ENCODE assay signal across 41 cellular contexts in the genomic region with DNA sequence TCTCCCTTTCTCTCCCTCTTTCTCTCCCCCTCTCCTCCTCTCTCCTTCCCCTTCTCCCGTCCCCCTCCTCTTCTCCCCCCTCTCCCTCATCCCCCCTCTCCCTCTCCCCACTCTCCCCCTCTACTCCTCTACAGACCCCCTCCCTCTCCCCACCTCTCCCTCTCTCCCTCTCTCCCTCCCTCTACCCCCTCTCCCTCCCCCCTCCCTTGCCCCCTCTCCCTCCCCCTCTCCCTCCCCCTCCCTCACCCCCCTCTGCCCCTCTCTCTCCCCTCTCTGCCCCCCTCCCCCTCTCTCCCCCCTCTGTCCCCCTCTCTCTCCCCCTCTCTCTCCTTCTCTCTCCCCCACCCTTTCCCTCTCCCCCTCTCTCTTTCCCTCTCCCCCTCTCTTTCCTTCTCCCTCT.
"Had no signal": no experiment of that assay in that cellular context is flagged by ENCODE, and none has a peak within 500 bp of the region (broad histone marks: within the 10 kb centered on the region; RNA-seq: fewer than 3 reads in every experiment).

No MANE protein-coding gene starts in this region.

- H3K4me1 ChIP-seq: adrenal gland, ascending aorta, body of pancreas, breast epithelium had no signal

- H3K9me3 Mint-ChIP-seq: activated naive CD4-positive, alpha-beta T cell treated with anti-CD3 and anti-CD28 coated beads for 36 hours; activated naive CD4-positive, alpha-beta T cell treated with anti-CD3 and anti-CD28 coated beads, Interleukin-2, amount 10 ng/mL, durations not matched to agents 7 days and 5 days; activated naive CD4-positive, alpha-beta T cell treated with anti-CD3 and anti-CD28 coated beads, Interleukin-2, amount 50 U/mL, for 24 hours; activated naive CD4-positive, alpha-beta T cell treated with anti-CD3 and anti-CD28 coated beads, Interleukin-2, amount 50 U/mL, for 72 hours; activated naive CD8-positive, alpha-beta T cell treated with anti-CD3 and anti-CD28 coated beads for 36 hours; activated naive CD8-positive, alpha-beta T cell treated with anti-CD3 and anti-CD28 coated beads, Interleukin-2, amount 10 ng/mL, durations not matched to agents 7 days and 5 days; activated naive CD8-positive, alpha-beta T cell treated with anti-CD3 and anti-CD28 coated beads, Interleukin-2, amount 50 U/mL, for 24 hours; activated T-cell treated with anti-CD3 and anti-CD28 coated beads, Interleukin-2, amount 50 U/mL, for 24 hours; activated T-cell treated with anti-CD3 and anti-CD28 coated beads, Interleukin-2, amount 50 U/mL, for 4 hours; activated T-cell treated with anti-CD3 and anti-CD28 coated beads, Interleukin-2, amount 50 U/mL, for 72 hours; activated T-helper 1 cell treated with anti-CD3 and anti-CD28 coated beads, Interleukin-12 subunit alpha, Interleukin-12 subunit beta, Interleukin-2, Interleukin-4 antibody, amounts not matched to agents 30 ng/mL and 10 ng/mL and 1 ng/mL, durations not matched to agents 14 hours and 24 hours and 36 hours; activated T-helper 17 cell treated with anti-CD3 and anti-CD28 coated beads, Interleukin-2, amount 50 U/mL, for 72 hours; activated T-helper 2 cell treated with anti-CD3 and anti-CD28 coated beads, Interferon-gamma antibody, Interleukin-2, Interleukin-4, amounts not matched to agents 10 μg/mL and 5 μg/mL and 100 μg/mL, durations not matched to agents 14 hours and 24 hours and 36 hours; brain; central memory CD8-positive, alpha-beta T cell had no signal

- H3K36me3 ChIP-seq: adrenal gland, ascending aorta, brain microvascular endothelial cell, breast epithelium, cardiac muscle cell had no signal

- H3K9me3 ChIP-seq: adrenal gland, ascending aorta, body of pancreas, breast epithelium had no signal

- H3K4me3 Mint-ChIP-seq: activated naive CD4-positive, alpha-beta T cell treated with anti-CD3 and anti-CD28 coated beads for 36 hours; activated naive CD4-positive, alpha-beta T cell treated with anti-CD3 and anti-CD28 coated beads, Interleukin-2, amount 10 ng/mL, durations not matched to agents 7 days and 5 days; activated naive CD4-positive, alpha-beta T cell treated with anti-CD3 and anti-CD28 coated beads, Interleukin-2, amount 50 U/mL, for 24 hours; activated naive CD8-positive, alpha-beta T cell; activated naive CD8-positive, alpha-beta T cell treated with anti-CD3 and anti-CD28 coated beads for 36 hours; activated naive CD8-positive, alpha-beta T cell treated with anti-CD3 and anti-CD28 coated beads, Interleukin-2, amount 10 ng/mL, durations not matched to agents 7 days and 5 days; activated naive CD8-positive, alpha-beta T cell treated with anti-CD3 and anti-CD28 coated beads, Interleukin-2, amount 50 U/mL, for 24 hours; activated T-cell treated with anti-CD3 and anti-CD28 coated beads, Interleukin-2, amount 50 U/mL, for 24 hours; activated T-cell treated with anti-CD3 and anti-CD28 coated beads, Interleukin-2, amount 50 U/mL, for 4 hours; activated T-cell treated with anti-CD3 and anti-CD28 coated beads, Interleukin-2, amount 50 U/mL, for 72 hours; activated T-helper 1 cell treated with anti-CD3 and anti-CD28 coated beads, Interleukin-12 subunit alpha, Interleukin-12 subunit beta, Interleukin-2, Interleukin-4 antibody, amounts not matched to agents 30 ng/mL and 10 ng/mL and 1 ng/mL, durations not matched to agents 14 hours and 24 hours and 36 hours; activated T-helper 17 cell treated with anti-CD3 and anti-CD28 coated beads, Interleukin-2, amount 50 U/mL, for 72 hours; central memory CD8-positive, alpha-beta T cell had no signal

- ATAC-seq: activated naive CD4-positive, alpha-beta T cell treated with anti-CD3 and anti-CD28 coated beads, Interleukin-2, amount 50 U/mL, for 72 hours; activated naive CD8-positive, alpha-beta T cell treated with anti-CD3 and anti-CD28 coated beads, Interleukin-2, amount 50 U/mL, for 24 hours; activated T-cell treated with anti-CD3 and anti-CD28 coated beads, Interleukin-2, amount 50 U/mL, for 4 hours; activated T-cell treated with anti-CD3 and anti-CD28 coated beads, Interleukin-2, amount 50 U/mL, for 72 hours; activated T-helper 17 cell treated with anti-CD3 and anti-CD28 coated beads, Interleukin-2, amount 50 U/mL, for 72 hours; body of pancreas had no signal

- H3K36me3 Mint-ChIP-seq: activated naive CD4-positive, alpha-beta T cell treated with anti-CD3 and anti-CD28 coated beads, Interleukin-2, amount 10 ng/mL, durations not matched to agents 7 days and 5 days; activated naive CD4-positive, alpha-beta T cell treated with anti-CD3 and anti-CD28 coated beads, Interleukin-2, amount 50 U/mL, for 24 hours; activated naive CD4-positive, alpha-beta T cell treated with anti-CD3 and anti-CD28 coated beads, Interleukin-2, amount 50 U/mL, for 72 hours; activated naive CD8-positive, alpha-beta T cell; activated naive CD8-positive, alpha-beta T cell treated with anti-CD3 and anti-CD28 coated beads for 36 hours; activated naive CD8-positive, alpha-beta T cell treated with anti-CD3 and anti-CD28 coated beads, Interleukin-2, amount 10 ng/mL, durations not matched to agents 7 days and 5 days; brain had no signal

- H3K4me1 Mint-ChIP-seq: activated naive CD4-positive, alpha-beta T cell treated with anti-CD3 and anti-CD28 coated beads, Interleukin-2, amount 10 ng/mL, durations not matched to agents 7 days and 5 days; activated naive CD8-positive, alpha-beta T cell treated with anti-CD3 and anti-CD28 coated beads for 36 hours; activated naive CD8-positive, alpha-beta T cell treated with anti-CD3 and anti-CD28 coated beads, Interleukin-2, amount 50 U/mL, for 24 hours; activated T-helper 17 cell treated with anti-CD3 and anti-CD28 coated beads, Interleukin-2, amount 50 U/mL, for 72 hours; central memory CD8-positive, alpha-beta T cell had no signal

- H3K27me3 ChIP-seq: adrenal gland, ascending aorta, body of pancreas, brain microvascular endothelial cell, breast epithelium, cardiac muscle cell had no signal

- DNase-seq: activated effector memory CD4-positive, alpha-beta T cell treated with anti-CD3 and anti-CD28 coated beads, Interleukin-2, amount 50 U/mL, for 16 hours; activated effector memory CD4-positive, alpha-beta T cell treated with Interleukin-2 at 50 U/mL for 16 hours; activated gamma-delta T cell; activated gamma-delta T cell treated with Interleukin-2 at 50 U/mL for 16 hours; activated naive CD4-positive, alpha-beta T cell; activated naive CD4-positive, alpha-beta T cell treated with anti-CD3 and anti-CD28 coated beads for 36 hours; activated naive CD4-positive, alpha-beta T cell treated with anti-CD3 and anti-CD28 coated beads, Interleukin-2, amount 10 ng/mL, durations not matched to agents 7 days and 5 days; activated naive CD4-positive, alpha-beta T cell treated with anti-CD3 and anti-CD28 coated beads, Interleukin-2, amount 50 U/mL, for 16 hours; activated naive CD4-positive, alpha-beta T cell treated with Interleukin-2 at 50 U/mL for 16 hours; activated naive CD8-positive, alpha-beta T cell treated with anti-CD3 and anti-CD28 coated beads for 36 hours; activated naive CD8-positive, alpha-beta T cell treated with anti-CD3 and anti-CD28 coated beads, Interleukin-2, amount 10 ng/mL, durations not matched to agents 7 days and 5 days; activated naive CD8-positive, alpha-beta T cell treated with anti-CD3 and anti-CD28 coated beads, Interleukin-2, amount 50 U/mL, for 24 hours; activated T-cell treated with anti-CD3 and anti-CD28 coated beads for 4 hours; activated T-cell treated with anti-CD3 and anti-CD28 coated beads, Interleukin-2, amount 50 U/mL, for 1 hour; activated T-cell treated with anti-CD3 and anti-CD28 coated beads, Interleukin-2, amount 50 U/mL, for 24 hours; activated T-cell treated with anti-CD3 and anti-CD28 coated beads, Interleukin-2, amount 50 U/mL, for 4 hours; activated T-cell treated with anti-CD3 and anti-CD28 coated beads, Interleukin-2, amount 50 U/mL, for 48 hours; activated T-cell treated with anti-CD3 and anti-CD28 coated beads, Interleukin-2, amount 50 U/mL, for 72 hours; adrenal gland; amniotic stem cell; amygdala; anterior cingulate cortex; aorta; body of pancreas; brain microvascular endothelial cell; caudate nucleus; central memory CD4-positive, alpha-beta T cell; cerebellar nuclear complex had no signal

- H3K27me3 Mint-ChIP-seq: activated naive CD8-positive, alpha-beta T cell treated with anti-CD3 and anti-CD28 coated beads, Interleukin-2, amount 50 U/mL, for 24 hours had no signal

- H3K4me3 ChIP-seq: adrenal gland, ascending aorta, body of pancreas, breast epithelium, cardiac muscle cell had no signal

- H3K27ac Mint-ChIP-seq: activated naive CD4-positive, alpha-beta T cell treated with anti-CD3 and anti-CD28 coated beads for 36 hours; activated naive CD4-positive, alpha-beta T cell treated with anti-CD3 and anti-CD28 coated beads, Interleukin-2, amount 10 ng/mL, durations not matched to agents 7 days and 5 days; activated naive CD4-positive, alpha-beta T cell treated with anti-CD3 and anti-CD28 coated beads, Interleukin-2, amount 50 U/mL, for 24 hours; activated naive CD8-positive, alpha-beta T cell; activated naive CD8-positive, alpha-beta T cell treated with anti-CD3 and anti-CD28 coated beads for 36 hours; activated naive CD8-positive, alpha-beta T cell treated with anti-CD3 and anti-CD28 coated beads, Interleukin-2, amount 10 ng/mL, durations not matched to agents 7 days and 5 days; activated naive CD8-positive, alpha-beta T cell treated with anti-CD3 and anti-CD28 coated beads, Interleukin-2, amount 50 U/mL, for 24 hours; activated T-cell treated with anti-CD3 and anti-CD28 coated beads, Interleukin-2, amount 50 U/mL, for 24 hours; activated T-cell treated with anti-CD3 and anti-CD28 coated beads, Interleukin-2, amount 50 U/mL, for 72 hours; activated T-helper 1 cell treated with anti-CD3 and anti-CD28 coated beads, Interleukin-12 subunit alpha, Interleukin-12 subunit beta, Interleukin-2, Interleukin-4 antibody, amounts not matched to agents 30 ng/mL and 10 ng/mL and 1 ng/mL, durations not matched to agents 14 hours and 24 hours and 36 hours; activated T-helper 17 cell treated with anti-CD3 and anti-CD28 coated beads, Interleukin-2, amount 50 U/mL, for 72 hours; activated T-helper 2 cell treated with anti-CD3 and anti-CD28 coated beads, Interferon-gamma antibody, Interleukin-2, Interleukin-4, amounts not matched to agents 10 μg/mL and 5 μg/mL and 100 μg/mL, durations not matched to agents 14 hours and 24 hours and 36 hours had no signal

- H3K27ac ChIP-seq: adrenal gland, ascending aorta, body of pancreas, brain microvascular endothelial cell, breast epithelium, cardiac muscle cell had no signal

- FAIRE-seq: astrocyte, bronchial epithelial cell had no signal
